17 cellular contexts compared by ENCODE assay signal in the genomic region with DNA sequence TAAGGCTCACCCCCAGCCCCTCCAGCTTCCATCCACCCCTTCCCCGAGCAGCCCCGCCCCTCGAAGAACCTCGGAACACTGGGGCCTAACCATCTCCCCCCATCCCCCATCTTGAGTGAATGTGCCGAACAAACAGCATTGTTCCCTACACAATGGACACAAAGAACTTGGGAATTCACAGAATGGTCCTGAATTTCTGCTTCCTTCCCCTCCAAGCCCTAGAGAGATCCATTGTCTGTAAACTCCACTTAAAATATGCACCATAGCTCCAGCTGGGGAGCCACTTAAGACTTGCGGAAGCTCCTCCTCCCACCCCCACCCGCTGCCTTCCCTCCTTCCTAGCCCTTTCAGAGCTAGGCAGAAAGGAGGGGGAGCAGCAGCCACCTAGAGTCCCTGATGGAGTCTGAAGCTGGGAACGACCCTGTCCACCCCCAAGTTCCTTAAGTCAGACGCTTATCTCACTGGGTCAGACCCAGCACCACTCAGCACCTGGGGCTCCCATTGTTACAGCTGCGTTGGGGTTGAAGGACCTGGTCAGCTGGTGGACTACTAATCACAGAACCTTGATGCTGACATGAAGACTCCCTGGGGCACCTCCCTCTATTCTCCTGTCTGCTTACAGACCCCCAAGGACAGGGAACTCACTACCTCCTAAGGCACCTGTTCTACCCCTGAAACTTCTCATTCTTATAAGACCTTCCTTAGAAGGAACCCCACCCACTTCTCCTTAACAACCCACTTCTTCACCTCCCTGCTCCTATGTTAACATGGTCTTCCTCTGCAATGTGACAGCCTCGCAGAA.
DNase-seq lines count a peak whose midpoint lies in the region; ATAC-seq and TF ChIP-seq lines count a peak whose summit lies in the region.
"Had no signal": no experiment of that assay in that cellular context is flagged by ENCODE, and none has a peak within 500 bp of the region (broad histone marks: within the 10 kb centered on the region; RNA-seq: fewer than 3 reads in every experiment).

No MANE protein-coding gene starts in this region.

- H3K36me3 ChIP-seq in HUES64 (ENCODE audit: insufficient read depth, low read length): no peaks in the 10 kb centered on the region
- no peaks in the 10 kb centered on the region for H3K36me3 ChIP-seq in iPS-20b (ENCODE audit: insufficient read depth, low read depth, low read length)
- H3K36me3 ChIP-seq: neutrophil, transverse colon had no signal

- peak overlapping the region; percentile 84 for H3K27ac ChIP-seq in HUES64 (ENCODE audit: low read depth, low read length)
- H3K27ac ChIP-seq in iPS-20b (ENCODE audit: low read length): peak overlapping the region; percentile 82
- H3K27ac ChIP-seq: neutrophil had no signal

- no peak for ATAC-seq in HG03442 (IDR thresholded peaks at IDR 0.05; ENCODE audit: unreplicated experiment)
- ATAC-seq: activated T-cell treated with anti-CD3 and anti-CD28 coated beads, Interleukin-2, amount 50 U/mL, for 72 hours had no signal

- H3K27me3 Mint-ChIP-seq in endothelial cell (ENCODE audit: unreplicated experiment): peaks cover 9% of the 10 kb centered on the region

- under 1% methylated on average over 10 of the region's 11 CpGs for WGBS in HUES64

- no peak overlapping the region for H3K4me3 Mint-ChIP-seq in endothelial cell (ENCODE audit: unreplicated experiment)
- H3K4me3 Mint-ChIP-seq: activated T-cell treated with anti-CD3 and anti-CD28 coated beads, Interleukin-2, amount 50 U/mL, for 72 hours; T-helper 2 cell treated with Interferon-gamma antibody and Interleukin-4, amounts not matched to agents 5 μg/mL and 100 μg/mL, for 36 hours had no signal

- peaks cover 54% of the 10 kb centered on the region for H3K4me1 ChIP-seq in HUES64 (ENCODE audit: insufficient read depth, low read length)
- H3K4me1 ChIP-seq in iPS-20b (ENCODE audit: insufficient read depth, low read length): peaks cover 50% of the 10 kb centered on the region

- TF ChIP-seq CTCF in endothelial cell (IDR thresholded peaks at IDR 0.05; ENCODE audit: unreplicated experiment): no peak

- DNase-seq in endothelial cell (ENCODE audit: low spot score) (peak; percentile 60), putamen (ENCODE audit: low spot score) (peak; percentile 71), NCI-H1417 treated with DMSO at 0.1 percent for 48 hours (lab: John Stamatoyannopoulos, UW) (no peak), NCI-H1105 treated with DMSO at 0.1 percent for 48 hours (lab: John Stamatoyannopoulos, UW) (no peak), dedifferentiated amniotic fluid mesenchymal stem cell (ENCODE audit: extremely low spot score) (no peak)
- DNase-seq: activated CD4-positive, alpha-beta T cell treated with anti-CD3 and anti-CD28 coated beads for 48 hours; activated T-cell treated with anti-CD3 and anti-CD28 coated beads, Interleukin-2, amount 50 U/mL, for 72 hours; amniotic stem cell; Calu3; NCI-H1092 treated with DMSO at 0.1 percent for 48 hours; NCI-H446 treated with DMSO at 0.1 percent for 48 hours; transverse colon had no signal

- no peaks in the 10 kb centered on the region for H3K9me3 Mint-ChIP-seq in endothelial cell (ENCODE audit: unreplicated experiment)
- H3K9me3 Mint-ChIP-seq: activated T-cell treated with anti-CD3 and anti-CD28 coated beads, Interleukin-2, amount 50 U/mL, for 72 hours; T-helper 2 cell treated with Interferon-gamma antibody and Interleukin-4, amounts not matched to agents 5 μg/mL and 100 μg/mL, for 36 hours had no signal

- H3K27ac Mint-ChIP-seq in endothelial cell (ENCODE audit: unreplicated experiment): peak overlapping the region; percentile 93
- H3K27ac Mint-ChIP-seq: activated T-cell treated with anti-CD3 and anti-CD28 coated beads, Interleukin-2, amount 50 U/mL, for 72 hours; T-helper 2 cell treated with Interferon-gamma antibody and Interleukin-4, amounts not matched to agents 5 μg/mL and 100 μg/mL, for 36 hours had no signal

- 0 out of 2 replicates have a peak overlapping the region, but pooled peaks have one; percentile 3 for H3K9ac ChIP-seq in HUES64 (ENCODE audit: low read depth, low read length)
- peak overlapping the region; percentile 61; the same call in 1 of the 2 replicates for H3K9ac ChIP-seq in iPS-20b (ENCODE audit: low read depth, low read length)

- H3K9me3 ChIP-seq in HUES64 (ENCODE audit: insufficient read depth, low read depth, low read length) (no peaks in the 10 kb centered on the region), iPS-20b (ENCODE audit: insufficient read depth, low read depth, low read length) (no peaks in the 10 kb centered on the region)
- H3K9me3 ChIP-seq: neutrophil, transverse colon had no signal

- H3K36me3 Mint-ChIP-seq in endothelial cell (ENCODE audit: low read depth, unreplicated experiment): no peaks in the 10 kb centered on the region

- H3K27me3 ChIP-seq in HUES64 (ENCODE audit: insufficient read depth, low read length) (no peaks in the 10 kb centered on the region), iPS-20b (ENCODE audit: insufficient read depth, low read length) (no peaks in the 10 kb centered on the region)

- H3K4me3 ChIP-seq in HUES64 (ENCODE audit: low read length) (no peak overlapping the region), iPS-20b (ENCODE audit: low read length) (peak overlapping the region; percentile 3; the same call in 1 of the 2 replicates)
- H3K4me3 ChIP-seq: transverse colon had no signal

- peaks cover 52% of the 10 kb centered on the region for H3K4me1 Mint-ChIP-seq in endothelial cell (ENCODE audit: unreplicated experiment)

Comparison
In these comparisons a context has a peak if more than half of its experiments do, and no peak if none do; other contexts are left out.
1. DNase-seq: peak in endothelial cell (single experiment) and putamen (single experiment); none in NCI-H1417 treated with DMSO at 0.1 percent for 48 hours (single experiment), NCI-H1105 treated with DMSO at 0.1 percent for 48 hours (single experiment) and dedifferentiated amniotic fluid mesenchymal stem cell (single experiment).